Comparison of ENCODE assay signal across 16 cellular contexts in genomic region chr13:33394294-33394932, GRCh38.
DNase-seq lines count a peak whose midpoint lies in the region; ATAC-seq and TF ChIP-seq lines count a peak whose summit lies in the region.
"Had no signal": no experiment of that assay in that cellular context is flagged by ENCODE, and none has a peak within 500 bp of the region (broad histone marks: within the 10 kb centered on the region; RNA-seq: fewer than 3 reads in every experiment).

No MANE protein-coding gene starts in this region.

- H3K27ac ChIP-seq in right cardiac atrium (ENCODE audit: low read length) (peak overlapping the region; percentile 57), neural progenitor cell (no peak overlapping the region), thyroid gland (peak overlapping the region; percentile 34 to 65 (median 39))

- no peak overlapping the region for H3K4me3 ChIP-seq in right cardiac atrium (ENCODE audit: low read length)
- no peak overlapping the region for H3K4me3 ChIP-seq in neural progenitor cell
- H3K4me3 ChIP-seq in thyroid gland (replicated peaks in 1 of 3), result no peak overlapping the region
- H3K4me3 ChIP-seq: K562 had no signal

- H3K4me2 ChIP-seq in neural progenitor cell, result no peak overlapping the region

- no peak overlapping the region for H3K4me3 Mint-ChIP-seq in activated CD4-positive, alpha-beta T cell treated with anti-CD3 and anti-CD28 coated beads, Interleukin-2, amount 10 ng/mL, durations not matched to agents 24 days and 14 days
- H3K4me3 Mint-ChIP-seq in activated CD4-positive, alpha-beta T cell treated with anti-CD3 and anti-CD28 coated beads, Interleukin-2, amount 10 ng/mL, durations not matched to agents 7 days and 5 days, result no peak overlapping the region
- H3K4me3 Mint-ChIP-seq in neural progenitor cell, result no peak overlapping the region
- H3K4me3 Mint-ChIP-seq: CD4-positive, alpha-beta memory T cell had no signal

- no peak overlapping the region for H3K9ac ChIP-seq in neural progenitor cell

- H3K9me3 Mint-ChIP-seq in activated CD4-positive, alpha-beta T cell treated with anti-CD3 and anti-CD28 coated beads, Interleukin-2, amount 10 ng/mL, durations not matched to agents 24 days and 14 days, result no peaks in the 10 kb centered on the region
- H3K9me3 Mint-ChIP-seq in activated CD4-positive, alpha-beta T cell treated with anti-CD3 and anti-CD28 coated beads, Interleukin-2, amount 10 ng/mL, durations not matched to agents 7 days and 5 days, result no peaks in the 10 kb centered on the region
- H3K9me3 Mint-ChIP-seq in neural progenitor cell, result no peaks in the 10 kb centered on the region

- POLR2A ChIA-PET in activated CD4-positive, alpha-beta T cell treated with anti-CD3 and anti-CD28 coated beads, Interleukin-2, amount 10 ng/mL, durations not matched to agents 7 days and 5 days (lab: Charles Lee), result no interaction called here

- H3K36me3 ChIP-seq in neural progenitor cell (no peaks in the 10 kb centered on the region), thyroid gland (no peaks in the 10 kb centered on the region)

- H3K9me3 ChIP-seq in right cardiac atrium (ENCODE audit: control insufficient read depth, low read length) (no peaks in the 10 kb centered on the region), neural progenitor cell (ENCODE audit: low read depth) (no peaks in the 10 kb centered on the region), thyroid gland (no peaks in the 10 kb centered on the region)

- CTCF ChIA-PET in activated CD4-positive, alpha-beta T cell treated with anti-CD3 and anti-CD28 coated beads, Interleukin-2, amount 10 ng/mL, durations not matched to agents 7 days and 5 days (lab: Charles Lee), result no interaction called here

- intact Hi-C loops in activated CD4-positive, alpha-beta T cell treated with anti-CD3 and anti-CD28 coated beads, Interleukin-2, amount 10 ng/mL, durations not matched to agents 24 days and 14 days (cut with micrococcal nuclease), result no loop called here
- intact Hi-C loops in right cardiac atrium (cut with DNase I), result no loop called here
- intact Hi-C loops in thyroid gland (cut with DNase I), result no loop called here

- TF ChIP-seq POLR2A in thyroid gland (IDR thresholded peaks at IDR 0.05), result no peak

- H3F3A ChIP-seq in neural progenitor cell (ENCODE audit: low read depth), result no peaks in the 10 kb centered on the region

- H3K27ac Mint-ChIP-seq in activated CD4-positive, alpha-beta T cell treated with anti-CD3 and anti-CD28 coated beads, Interleukin-2, amount 10 ng/mL, durations not matched to agents 24 days and 14 days, result peak overlapping the region; percentile 54
- H3K27ac Mint-ChIP-seq in activated CD4-positive, alpha-beta T cell treated with anti-CD3 and anti-CD28 coated beads, Interleukin-2, amount 10 ng/mL, durations not matched to agents 7 days and 5 days, result no peak overlapping the region
- no peak overlapping the region for H3K27ac Mint-ChIP-seq in neural progenitor cell
- H3K27ac Mint-ChIP-seq: CD4-positive, alpha-beta memory T cell had no signal

- H3K4me1 Mint-ChIP-seq in activated CD4-positive, alpha-beta T cell treated with anti-CD3 and anti-CD28 coated beads, Interleukin-2, amount 10 ng/mL, durations not matched to agents 24 days and 14 days, result no peaks in the 10 kb centered on the region
- no peaks in the 10 kb centered on the region for H3K4me1 Mint-ChIP-seq in activated CD4-positive, alpha-beta T cell treated with anti-CD3 and anti-CD28 coated beads, Interleukin-2, amount 10 ng/mL, durations not matched to agents 7 days and 5 days
- H3K4me1 Mint-ChIP-seq in neural progenitor cell, result peaks cover 14% of the 10 kb centered on the region
- H3K4me1 Mint-ChIP-seq: CD4-positive, alpha-beta memory T cell had no signal

- DNase-seq in activated CD4-positive, alpha-beta T cell treated with anti-CD3 and anti-CD28 coated beads, Interleukin-2, amount 10 ng/mL, durations not matched to agents 24 days and 14 days, result no peak
- DNase-seq in activated CD4-positive, alpha-beta T cell treated with anti-CD3 and anti-CD28 coated beads, Interleukin-2, amount 10 ng/mL, durations not matched to agents 7 days and 5 days, result no peak
- DNase-seq in right cardiac atrium, result no peak
- DNase-seq in neural progenitor cell (ENCODE audit: low spot score), result no peak
- DNase-seq in thyroid gland, result peak; percentile 26 to 51
- no peak for DNase-seq in DMS 273 treated with DMSO at 0.1 percent for 48 hours (lab: John Stamatoyannopoulos, UW)
- no peak for DNase-seq in islet precursor cell
- no peak for DNase-seq in hepatic stellate cell (ENCODE audit: low spot score)
- DNase-seq: CD4-positive, alpha-beta memory T cell; DMS79 treated with DMSO at 0.1 percent for 48 hours; HCEC 1CT; NCI-H1436; NCI-H2081; NCI-H510A treated with DMSO at 0.1 percent for 48 hours had no signal

- no peaks in the 10 kb centered on the region for H4K20me1 ChIP-seq in neural progenitor cell (ENCODE audit: low read depth)

- H2AFZ ChIP-seq in neural progenitor cell (replicated peaks), result peak overlapping the region; percentile 74

- peak; percentile 71 to 93 for ATAC-seq in right cardiac atrium
- ATAC-seq: K562, Panc1 had no signal

- H3K27me3 ChIP-seq in right cardiac atrium (ENCODE audit: control insufficient read depth, insufficient read depth) (no peaks in the 10 kb centered on the region), neural progenitor cell (no peaks in the 10 kb centered on the region), thyroid gland (no peaks in the 10 kb centered on the region)

- 42% methylated on average over 3 of the region's 3 CpGs for WGBS in right cardiac atrium
- WGBS in thyroid gland, 2 donors, result 70 to 75% methylated on average over 3 of the region's 3 CpGs

- H3K79me2 ChIP-seq in neural progenitor cell (ENCODE audit: low read depth), result no peaks in the 10 kb centered on the region

- TF ChIP-seq CTCF in neural progenitor cell (IDR thresholded peaks at IDR 0.05) (no peak), thyroid gland (IDR thresholded peaks at IDR 0.05) (no peak)

- no peaks in the 10 kb centered on the region for H3K27me3 Mint-ChIP-seq in activated CD4-positive, alpha-beta T cell treated with anti-CD3 and anti-CD28 coated beads, Interleukin-2, amount 10 ng/mL, durations not matched to agents 24 days and 14 days
- H3K27me3 Mint-ChIP-seq in activated CD4-positive, alpha-beta T cell treated with anti-CD3 and anti-CD28 coated beads, Interleukin-2, amount 10 ng/mL, durations not matched to agents 7 days and 5 days, result no peaks in the 10 kb centered on the region
- H3K27me3 Mint-ChIP-seq in neural progenitor cell (ENCODE audit: insufficient read depth, low read depth), result peaks cover 3% of the 10 kb centered on the region

- H3K4me1 ChIP-seq in right cardiac atrium (ENCODE audit: control insufficient read depth, insufficient read depth, low read length), result no peaks in the 10 kb centered on the region
- no peaks in the 10 kb centered on the region for H3K4me1 ChIP-seq in neural progenitor cell
- H3K4me1 ChIP-seq in thyroid gland, result peaks cover 28 to 32% of the 10 kb centered on the region in 2 donors

- H3K36me3 Mint-ChIP-seq in activated CD4-positive, alpha-beta T cell treated with anti-CD3 and anti-CD28 coated beads, Interleukin-2, amount 10 ng/mL, durations not matched to agents 24 days and 14 days (ENCODE audit: low read depth), result no peaks in the 10 kb centered on the region
- no peaks in the 10 kb centered on the region for H3K36me3 Mint-ChIP-seq in activated CD4-positive, alpha-beta T cell treated with anti-CD3 and anti-CD28 coated beads, Interleukin-2, amount 10 ng/mL, durations not matched to agents 7 days and 5 days (ENCODE audit: low read depth)
- no peaks in the 10 kb centered on the region for H3K36me3 Mint-ChIP-seq in neural progenitor cell
- H3K36me3 Mint-ChIP-seq: CD4-positive, alpha-beta memory T cell had no signal

Comparison
In these comparisons a context has a peak if more than half of its experiments do, and no peak if none do; other contexts are left out.
1. DNase-seq: peak in thyroid gland (2 of 2); none in activated CD4-positive, alpha-beta T cell treated with anti-CD3 and anti-CD28 coated beads, Interleukin-2, amount 10 ng/mL, durations not matched to agents 24 days and 14 days (single experiment), activated CD4-positive, alpha-beta T cell treated with anti-CD3 and anti-CD28 coated beads, Interleukin-2, amount 10 ng/mL, durations not matched to agents 7 days and 5 days (single experiment), right cardiac atrium (0 of 3), neural progenitor cell (single experiment), DMS 273 treated with DMSO at 0.1 percent for 48 hours (single experiment), islet precursor cell (single experiment) and hepatic stellate cell (single experiment).